8 cellular contexts compared by ENCODE assay signal in genomic region chr19:45638930-45639729, GRCh38. TPM values are rescaled to one million over a fixed set of nuclear protein-coding genes. Genes with fewer than 3 reads are reported as not detected.
A peak's percentile ranks its signal among the peaks of the same experiment; 100 is the strongest.
DNase-seq lines count a peak whose midpoint lies in the region; ATAC-seq and TF ChIP-seq lines count a peak whose summit lies in the region.

EML2 (minus strand) TSS chr19:45639397; CDS start chr19:45639376, 21 bp downstream.

- in situ Hi-C loops in G401 (cut with HindIII; ENCODE audit: low sequenced_read_pairs) = no loop called here

- DNase-seq in G401 (ENCODE audit: low spot score) (no peak), M059J (ENCODE audit: low read depth) (peak; percentile 41), dorsolateral prefrontal cortex (no peak), lung (ENCODE audit: low spot score) (peak; percentile 47), NOMO-1 treated with dmso at 0.1 percent for 144 hours (lab: John Stamatoyannopoulos, UW; ENCODE audit: unreplicated experiment) (no peak)
- peak; percentile 44 to 55 for DNase-seq in activated CD4-positive, alpha-beta T cell treated with anti-CD3 and anti-CD28 coated beads for 4 hours
- DNase-seq in stimulated activated CD8-positive, alpha-beta memory T cell treated with anti-CD3 and anti-CD28 coated beads, Interleukin-4, amount 100 ng/mL, for 48 hours = peak; percentile 72

- H3K4me3 ChIP-seq in dorsolateral prefrontal cortex (peak within 1 kb of the TSS in 58 of 59 donors; percentile 8 to 65 (median 46)), lung (peak within 1 kb of the TSS; percentile 64)

- intact Hi-C loops in dorsolateral prefrontal cortex (cut with DNase I) = no loop called here

- H3K27ac ChIP-seq in dorsolateral prefrontal cortex (peak within 1 kb of the TSS in 6 of 59 donors; percentile 27 to 48 (median 38)), lung (ENCODE audit: low read depth in 1 of 2, low read length in 1 of 2) (peak within 1 kb of the TSS in 1 of 2 donors; percentile 73)

- H3K27me3 ChIP-seq in dorsolateral prefrontal cortex (no peaks in the 10 kb centered on the region), lung (ENCODE audit: control insufficient read depth, insufficient read depth) (no peaks in the 10 kb centered on the region)

- WGBS in lung, 2 donors = 3 to 4% methylated on average over 51 to 52 of the region's 52 CpGs

- ATAC-seq in lung (ENCODE audit: insufficient read depth, low FRiP score) (no peak), HG02884 (IDR thresholded peaks at IDR 0.05; ENCODE audit: unreplicated experiment) (no peak)

- TF ChIP-seq CTCF in dorsolateral prefrontal cortex (IDR thresholded peaks at IDR 0.05 in 54 of 56, conservative IDR thresholded peaks at IDR 0.05 in 2 of 56; ENCODE audit: low read depth in 1 of 56, partially characterized antibody in 56 of 56) (peak in 2 of 56 donors; percentile 6 to 22), lung (IDR thresholded peaks at IDR 0.05; ENCODE audit: control extremely low read depth, extremely low read depth) (peak; percentile 12)

- peaks cover 0 to 13% of the 10 kb centered on the region in 2 donors for H3K4me1 ChIP-seq in lung (ENCODE audit: control insufficient read depth in 2 of 2, insufficient read depth in 2 of 2, low read length in 2 of 2)

- H3K9me3 ChIP-seq in lung (ENCODE audit: control insufficient read depth in 2 of 2, insufficient read depth in 1 of 2, low read length in 1 of 2) = no peaks in the 10 kb centered on the region

- no peaks in the 10 kb centered on the region for H3K36me3 ChIP-seq in lung (ENCODE audit: control insufficient read depth in 2 of 2, insufficient read depth in 2 of 2, low read length in 2 of 2)

RNA-seq across cellular contexts. Expression of gene EML2, which starts in this region (rescaled TPM):
- total RNA-seq in G401 (2014; rRNA removed; shearing (Covaris generic)) = 34.5 and 52.9 TPM in 2 replicates
- 8.9 and 12.7 TPM in 2 replicates for total RNA-seq in M059J (2014; rRNA removed; shearing (Covaris generic))
- total RNA-seq in dorsolateral prefrontal cortex (100 to 1,000 TPM in 112 of 120 experiments, 10 to 100 TPM in 8; 86.4 to 266 (median 132) TPM), lung (10 to 100 TPM; 31.9 to 74.5 TPM)
- 10 to 100 TPM; 32.5 to 47.7 TPM for polyA plus RNA-seq in lung

Comparison
In these comparisons a context has a peak if more than half of its experiments do, and no peak if none do; other contexts are left out.
1. DNase-seq: peak in M059J (single experiment), activated CD4-positive, alpha-beta T cell treated with anti-CD3 and anti-CD28 coated beads for 4 hours (2 of 2), lung (single experiment) and stimulated activated CD8-positive, alpha-beta memory T cell treated with anti-CD3 and anti-CD28 coated beads, Interleukin-4, amount 100 ng/mL, for 48 hours (single experiment); none in G401 (single experiment), dorsolateral prefrontal cortex (0 of 10) and NOMO-1 treated with dmso at 0.1 percent for 144 hours (single experiment).